ENCODE assay signal across 32 cellular contexts in genomic region chr4:184019667-184020665, GRCh38.
A peak's percentile ranks its signal among the peaks of the same experiment; 100 is the strongest.
DNase-seq lines count a peak whose midpoint lies in the region; ATAC-seq and TF ChIP-seq lines count a peak whose summit lies in the region.
"Had no signal": no experiment of that assay in that cellular context is flagged by ENCODE, and none has a peak within 500 bp of the region (broad histone marks: within the 10 kb centered on the region; RNA-seq: fewer than 3 reads in every experiment).

No MANE protein-coding gene starts in this region.

- CTCF ChIA-PET in WTC11 (lab: Charles Lee): no interaction called here

- no peak overlapping the region for H3K23ac ChIP-seq in mesenchymal stem cell (ENCODE audit: low read length in 2 of 2)

- no peaks in the 10 kb centered on the region for H3K27me3 ChIP-seq in mesenchymal stem cell (ENCODE audit: control insufficient read depth in 1 of 2, insufficient read depth in 1 of 2, low read length in 2 of 2)
- no peaks in the 10 kb centered on the region for H3K27me3 ChIP-seq in smooth muscle cell (ENCODE audit: low read depth)
- H3K27me3 ChIP-seq: right lobe of liver had no signal

- H2AFZ ChIP-seq in mesenchymal stem cell (ENCODE audit: low read depth, low read length) (no peak overlapping the region), smooth muscle cell (ENCODE audit: low read depth) (no peak overlapping the region)
- H2AFZ ChIP-seq: PC-9 had no signal

- WGBS in mesenchymal stem cell: 90% methylated on average over 21 of the region's 26 CpGs
- WGBS in smooth muscle cell (ENCODE audit: low lambda C conversion rate): 96% methylated on average over 26 of the region's 26 CpGs

- H3K4me3 ChIP-seq in mesenchymal stem cell (ENCODE audit: insufficient read depth in 1 of 2, low read depth in 1 of 2, low read length in 2 of 2): no peak overlapping the region
- H3K4me3 ChIP-seq in smooth muscle cell: no peak overlapping the region
- H3K4me3 ChIP-seq: PC-9, right lobe of liver had no signal

- ATAC-seq in WTC11 (no peak), HG02610 (IDR thresholded peaks at IDR 0.05; ENCODE audit: unreplicated experiment) (no peak)
- ATAC-seq: activated CD4-positive, CD25-positive, alpha-beta regulatory T cell treated with anti-CD3 and anti-CD28 coated beads, Interleukin-2, amount 50 U/mL, for 24 hours; activated naive CD8-positive, alpha-beta T cell treated with anti-CD3 and anti-CD28 coated beads, Interleukin-2, amount 50 U/mL, for 24 hours; effector memory CD8-positive, alpha-beta T cell; right lobe of liver; stimulated activated effector memory CD8-positive, alpha-beta T cell treated with anti-CD3 and anti-CD28 coated beads, Interleukin-12 subunit alpha, Interleukin-12 subunit beta, amount 100 ng/mL, for 72 hours had no signal

- H3K9ac ChIP-seq in mesenchymal stem cell (ENCODE audit: low read length) (no peak overlapping the region), smooth muscle cell (ENCODE audit: low read depth) (no peak overlapping the region)

- H2BK5ac ChIP-seq in mesenchymal stem cell (ENCODE audit: low read depth, low read length, poor library complexity, severe bottlenecking): no peak overlapping the region

- H3K27ac ChIP-seq in mesenchymal stem cell (ENCODE audit: low read length, poor library complexity, severe bottlenecking): no peak overlapping the region
- H3K27ac ChIP-seq in smooth muscle cell (ENCODE audit: low read depth): peak overlapping the region; percentile 41
- H3K27ac ChIP-seq: PC-9, right lobe of liver had no signal

- DNase-seq in NCI-H82 (lab: John Stamatoyannopoulos, UW) (peak; percentile 36), NCI-H82 treated with DMSO at 0.1 percent for 48 hours (lab: John Stamatoyannopoulos, UW; ENCODE audit: unreplicated experiment) (no peak), WTC11 (ENCODE audit: low spot score) (no peak), mesenchymal stem cell (no peak), smooth muscle cell (lab: John Stamatoyannopoulos, UW; ENCODE audit: unreplicated experiment) (no peak), HFFc6 (no peak), RPMI8226 (no peak)
- DNase-seq: 8988T; activated CD4-positive, alpha-beta T cell treated with anti-CD3 and anti-CD28 coated beads, Interleukin-2, amount 50 U/mL, for 48 hours; activated naive CD4-positive, alpha-beta T cell; activated naive CD8-positive, alpha-beta T cell treated with anti-CD3 and anti-CD28 coated beads, Interleukin-2, amount 50 U/mL, for 24 hours; Caco-2; caudate nucleus; cortex of kidney; DND-41; effector memory CD8-positive, alpha-beta T cell; erythroblast; GF-D8; glutamatergic neuron; islet precursor cell; NCI-H187; NCI-H524 treated with DMSO at 0.1 percent for 48 hours; PC-9; right lobe of liver; SHP77 treated with DMSO at 0.1 percent for 48 hours; stimulated activated CD4-positive, alpha-beta T cell treated with anti-CD3 and anti-CD28 coated beads, Interleukin-15, amount 100 ng/mL, for 24 hours; T-helper 2 cell had no signal

- H3K79me2 ChIP-seq in smooth muscle cell (ENCODE audit: low read depth): no peaks in the 10 kb centered on the region

- no peak overlapping the region for H2AK5ac ChIP-seq in mesenchymal stem cell (ENCODE audit: low read length, severe bottlenecking)

- H3K79me1 ChIP-seq in mesenchymal stem cell (replicated peaks; ENCODE audit: low read length, poor library complexity, severe bottlenecking): no peaks in the 10 kb centered on the region

- POLR2A ChIA-PET in WTC11 (lab: Charles Lee): interaction anchor here (0.5 to 0.6 kb wide), 2 partner anchors 14 to 19 kb away, joined by 3 to 5 read pairs; no protein-coding TSS in a partner anchor

- no peak overlapping the region for H3K4ac ChIP-seq in mesenchymal stem cell (ENCODE audit: low read depth in 1 of 2, low read length in 2 of 2)

- H3K4me2 ChIP-seq in mesenchymal stem cell (ENCODE audit: low read length, poor library complexity, severe bottlenecking): no peak overlapping the region
- no peak overlapping the region for H3K4me2 ChIP-seq in smooth muscle cell
- H3K4me2 ChIP-seq: PC-9 had no signal

- H3K36me3 Mint-ChIP-seq in WTC11 (peaks cover 9% of the 10 kb centered on the region), HFFc6 (ENCODE audit: low read depth) (no peaks in the 10 kb centered on the region)
- H3K36me3 Mint-ChIP-seq: CD14-positive monocyte; stimulated activated effector memory CD8-positive, alpha-beta T cell treated with anti-CD3 and anti-CD28 coated beads, Interleukin-12 subunit alpha, Interleukin-12 subunit beta, amount 100 ng/mL, for 72 hours had no signal

- H3K4me3 Mint-ChIP-seq in WTC11 (no peak overlapping the region), HFFc6 (no peak overlapping the region)
- H3K4me3 Mint-ChIP-seq: activated naive CD8-positive, alpha-beta T cell treated with anti-CD3 and anti-CD28 coated beads, Interleukin-2, amount 50 U/mL, for 24 hours; CD14-positive monocyte; effector memory CD8-positive, alpha-beta T cell; neural crest cell; stimulated activated effector memory CD8-positive, alpha-beta T cell treated with anti-CD3 and anti-CD28 coated beads, Interleukin-12 subunit alpha, Interleukin-12 subunit beta, amount 100 ng/mL, for 72 hours had no signal

- H3K27me3 Mint-ChIP-seq in WTC11 (ENCODE audit: low read depth) (no peaks in the 10 kb centered on the region), HFFc6 (ENCODE audit: insufficient read depth) (no peaks in the 10 kb centered on the region)

- no peak overlapping the region for H4K8ac ChIP-seq in mesenchymal stem cell (ENCODE audit: low read length)

- H3K18ac ChIP-seq in mesenchymal stem cell (ENCODE audit: low read depth in 1 of 2, low read length in 2 of 2): peak overlapping the region in 1 of 2 experiments; percentile 9

- H3K9me3 Mint-ChIP-seq in WTC11 (no peaks in the 10 kb centered on the region), HFFc6 (peaks cover 3% of the 10 kb centered on the region; the same call in 1 of the 2 replicates)
- H3K9me3 Mint-ChIP-seq: activated naive CD8-positive, alpha-beta T cell treated with anti-CD3 and anti-CD28 coated beads, Interleukin-2, amount 50 U/mL, for 24 hours; effector memory CD8-positive, alpha-beta T cell; neural crest cell; stimulated activated effector memory CD8-positive, alpha-beta T cell treated with anti-CD3 and anti-CD28 coated beads, Interleukin-12 subunit alpha, Interleukin-12 subunit beta, amount 100 ng/mL, for 72 hours had no signal

- no peak overlapping the region for H2BK120ac ChIP-seq in mesenchymal stem cell (ENCODE audit: low read depth, low read length)

- H4K91ac ChIP-seq in mesenchymal stem cell (ENCODE audit: low read length): no peak overlapping the region

- H3K36me3 ChIP-seq in mesenchymal stem cell (ENCODE audit: control insufficient read depth in 1 of 2, insufficient read depth in 2 of 2, low read depth in 1 of 2, low read length in 2 of 2) (no peaks in the 10 kb centered on the region), smooth muscle cell (ENCODE audit: low read depth) (no peaks in the 10 kb centered on the region)
- H3K36me3 ChIP-seq: right lobe of liver had no signal

- H3K27ac Mint-ChIP-seq in WTC11: 0 out of 2 replicates have a peak overlapping the region, but pooled peaks have one; percentile 8
- no peak overlapping the region for H3K27ac Mint-ChIP-seq in HFFc6
- H3K27ac Mint-ChIP-seq: activated naive CD8-positive, alpha-beta T cell treated with anti-CD3 and anti-CD28 coated beads, Interleukin-2, amount 50 U/mL, for 24 hours; effector memory CD8-positive, alpha-beta T cell; stimulated activated effector memory CD8-positive, alpha-beta T cell treated with anti-CD3 and anti-CD28 coated beads, Interleukin-12 subunit alpha, Interleukin-12 subunit beta, amount 100 ng/mL, for 72 hours had no signal

- H2BK12ac ChIP-seq in mesenchymal stem cell (ENCODE audit: low read length in 2 of 2): no peak overlapping the region

- peak overlapping the region; percentile 80 for H2BK15ac ChIP-seq in mesenchymal stem cell (ENCODE audit: low read depth, poor library complexity, severe bottlenecking)

- no peak overlapping the region for H3K14ac ChIP-seq in mesenchymal stem cell (ENCODE audit: low read length in 2 of 2)

- peaks cover 15% of the 10 kb centered on the region for H3K4me1 Mint-ChIP-seq in WTC11
- no peaks in the 10 kb centered on the region for H3K4me1 Mint-ChIP-seq in HFFc6 (ENCODE audit: low read depth)
- H3K4me1 Mint-ChIP-seq: activated naive CD8-positive, alpha-beta T cell treated with anti-CD3 and anti-CD28 coated beads, Interleukin-2, amount 50 U/mL, for 24 hours; stimulated activated effector memory CD8-positive, alpha-beta T cell treated with anti-CD3 and anti-CD28 coated beads, Interleukin-12 subunit alpha, Interleukin-12 subunit beta, amount 100 ng/mL, for 72 hours had no signal

- TF ChIP-seq CTCF in WTC11 (IDR thresholded peaks at IDR 0.05): no peak
- TF ChIP-seq CTCF in smooth muscle cell (IDR thresholded peaks at IDR 0.05; ENCODE audit: borderline replicate concordance, insufficient read depth, poor library complexity, severe bottlenecking): no peak
- TF ChIP-seq CTCF in HFFc6 (IDR thresholded peaks at IDR 0.05): no peak

- H3K4me1 ChIP-seq in mesenchymal stem cell (ENCODE audit: control insufficient read depth, insufficient read depth, low read depth, low read length) (no peaks in the 10 kb centered on the region), smooth muscle cell (ENCODE audit: low read depth) (no peaks in the 10 kb centered on the region)
- H3K4me1 ChIP-seq: right lobe of liver had no signal

- H3F3A ChIP-seq in smooth muscle cell (ENCODE audit: low read depth): no peaks in the 10 kb centered on the region

- H3K9me3 ChIP-seq in mesenchymal stem cell (ENCODE audit: control insufficient read depth, low read length): no peaks in the 10 kb centered on the region
- H3K9me3 ChIP-seq in smooth muscle cell (replicated peaks; ENCODE audit: low read depth): no peaks in the 10 kb centered on the region
- H3K9me3 ChIP-seq: Caco-2, right lobe of liver had no signal

- H4K20me1 ChIP-seq in smooth muscle cell (ENCODE audit: low read depth): no peaks in the 10 kb centered on the region

TF ChIP-seq in WTC11, 78 proteins besides CTCF, POLR2A, EP300 and RAD21 (continues in another document):
- no peak for TF ChIP-seq NR1H2 (CRISPR knock-in tag; IDR thresholded peaks at IDR 0.05)
